ENCODE assay signal across 17 cellular contexts in genomic region chr5:107391787-107392186, GRCh38.
A peak's percentile ranks its signal among the peaks of the same experiment; 100 is the strongest.
DNase-seq lines count a peak whose midpoint lies in the region; ATAC-seq, FAIRE-seq and TF ChIP-seq lines count a peak whose summit lies in the region.
"Had no signal": no experiment of that assay in that cellular context is flagged by ENCODE, and none has a peak within 500 bp of the region (broad histone marks: within the 10 kb centered on the region; RNA-seq: fewer than 3 reads in every experiment).

No MANE protein-coding gene starts in this region.

- H3K27me3 Mint-ChIP-seq in Calu3 (ENCODE audit: unreplicated experiment): no peaks in the 10 kb centered on the region
- H3K27me3 Mint-ChIP-seq in glutamatergic neuron (ENCODE audit: unreplicated experiment): peaks cover 4% of the 10 kb centered on the region

- peaks cover 85% of the 10 kb centered on the region for H3K4me1 ChIP-seq in OCI-LY1 (ENCODE audit: insufficient read depth, low read length, severe bottlenecking)
- H3K4me1 ChIP-seq in H1 (replicated peaks in 1 of 4; ENCODE audit: control insufficient read depth in 3 of 4, insufficient read depth in 4 of 4, low read length in 3 of 4): peaks cover 0 to 9% (median 4%) of the 10 kb centered on the region in 4 experiments; a peak in 4 of 7 replicates

- H4K91ac ChIP-seq in H1 (replicated peaks; ENCODE audit: insufficient read length, low read length): no peak overlapping the region

- no peak overlapping the region for H3K23ac ChIP-seq in H1 (ENCODE audit: insufficient read length)

- no peak overlapping the region for H2BK15ac ChIP-seq in H1 (ENCODE audit: low read length)

- no peak overlapping the region for H2BK5ac ChIP-seq in H1 (ENCODE audit: low read depth, low read length)

- H3K9ac ChIP-seq in OCI-LY1 (ENCODE audit: low read length): no peak overlapping the region
- H3K9ac ChIP-seq in H1 (replicated peaks in 1 of 4; ENCODE audit: extremely low read depth in 1 of 4, low read depth in 3 of 4, low read length in 3 of 4): no peak overlapping the region
- H3K9ac ChIP-seq: GM23248, KMS-11 had no signal

- H3K27me3 ChIP-seq in OCI-LY1 (ENCODE audit: insufficient read depth, low read length): no peaks in the 10 kb centered on the region
- H3K27me3 ChIP-seq in H1 (replicated peaks in 1 of 4; ENCODE audit: control insufficient read depth in 3 of 4, extremely low read depth in 1 of 4, insufficient read depth in 3 of 4, low read length in 3 of 4): no peaks in the 10 kb centered on the region

- no peak for TF ChIP-seq RAD21 in H1 (IDR thresholded peaks at IDR 0.05 in 1 of 2, conservative IDR thresholded peaks at IDR 0.05 in 1 of 2; ENCODE audit: low read depth in 2 of 2, low read length in 2 of 2)

- intact Hi-C loops in Calu3 (cut with micrococcal nuclease; ENCODE audit: unreplicated experiment): no loop called here

- no peaks in the 10 kb centered on the region for H3F3A ChIP-seq in OCI-LY1 (ENCODE audit: insufficient read depth, low read length)

- H2BK120ac ChIP-seq in H1 (replicated peaks; ENCODE audit: low read depth, low read length): no peak overlapping the region

- H3K27ac Mint-ChIP-seq in Calu3 (ENCODE audit: unreplicated experiment) (peak overlapping the region; percentile 57), glutamatergic neuron (ENCODE audit: unreplicated experiment) (no peak overlapping the region)
- H3K27ac Mint-ChIP-seq: CD8-positive, alpha-beta T cell; HFFc6 had no signal

- H3K4me3 ChIP-seq in OCI-LY1 (ENCODE audit: low read depth, low read length, poor library complexity, severe bottlenecking) (no peak overlapping the region), H1 (ENCODE audit: extremely low read depth in 1 of 4, insufficient read depth in 2 of 4, low read depth in 3 of 4, low read length in 4 of 4) (no peak overlapping the region)
- H3K4me3 ChIP-seq: GM23248 had no signal

- no peak for ATAC-seq in GM18907 (IDR thresholded peaks at IDR 0.05; ENCODE audit: unreplicated experiment)
- ATAC-seq: CD8-positive, alpha-beta T cell; HCT116 had no signal

- H4K8ac ChIP-seq in H1 (ENCODE audit: extremely low read depth, insufficient read depth, low read length): no peak overlapping the region

- peak overlapping the region; percentile 34 for H3K27ac ChIP-seq in OCI-LY1 (ENCODE audit: low read depth, low read length, poor library complexity, severe bottlenecking)
- H3K27ac ChIP-seq in H1 (ENCODE audit: low read depth, low read length): no peak overlapping the region
- H3K27ac ChIP-seq: GM23248, KMS-11 had no signal

- H4K20me1 ChIP-seq in OCI-LY1 (ENCODE audit: insufficient read depth, low read length): no peaks in the 10 kb centered on the region
- no peaks in the 10 kb centered on the region for H4K20me1 ChIP-seq in H1 (replicated peaks in 1 of 2; ENCODE audit: control insufficient read depth in 1 of 2, insufficient read depth in 2 of 2, low read length in 2 of 2)

- H2AFZ ChIP-seq in OCI-LY1 (ENCODE audit: low read length): no peak overlapping the region
- no peak overlapping the region for H2AFZ ChIP-seq in H1 (ENCODE audit: low read length)
- H2AFZ ChIP-seq: GM23248 had no signal

- no peak for TF ChIP-seq EP300 in H1 (IDR thresholded peaks at IDR 0.05; ENCODE audit: borderline replicate concordance in 1 of 2, low read depth in 2 of 2, low read length in 2 of 2)

- H3K4me3 Mint-ChIP-seq in Calu3 (ENCODE audit: low read depth, unreplicated experiment): no peak overlapping the region
- no peak overlapping the region for H3K4me3 Mint-ChIP-seq in glutamatergic neuron (ENCODE audit: unreplicated experiment)
- H3K4me3 Mint-ChIP-seq: CD8-positive, alpha-beta T cell; HFFc6 had no signal

- no peaks in the 10 kb centered on the region for H3K9me2 ChIP-seq in OCI-LY1 (ENCODE audit: low read depth, low read length)

- H3K18ac ChIP-seq in H1 (ENCODE audit: extremely low read depth, low read length): no peak overlapping the region

- TF ChIP-seq POLR2A in H1 (IDR thresholded peaks at IDR 0.05; ENCODE audit: control extremely low read depth in 1 of 2, low read depth in 2 of 2, low read length in 2 of 2): no peak

- H3K36me3 ChIP-seq in OCI-LY1 (ENCODE audit: insufficient read depth, low read length) (peaks cover 8% of the 10 kb centered on the region; the same call in 1 of the 2 replicates), H1 (ENCODE audit: control insufficient read depth in 2 of 4, insufficient read depth in 4 of 4, low read length in 3 of 4) (no peaks in the 10 kb centered on the region)

- H3K79me2 ChIP-seq in OCI-LY1 (ENCODE audit: insufficient read depth, low read length) (no peaks in the 10 kb centered on the region), H1 (ENCODE audit: control insufficient read depth in 1 of 2, insufficient read depth in 2 of 2, low read length in 2 of 2) (no peaks in the 10 kb centered on the region)

- H3K14ac ChIP-seq in H1 (ENCODE audit: insufficient read length): no peak overlapping the region

- peaks cover 45% of the 10 kb centered on the region for H3K36me3 Mint-ChIP-seq in Calu3 (ENCODE audit: insufficient read depth, unreplicated experiment)
- H3K36me3 Mint-ChIP-seq in glutamatergic neuron (ENCODE audit: unreplicated experiment): no peaks in the 10 kb centered on the region
- H3K36me3 Mint-ChIP-seq: CD8-positive, alpha-beta T cell had no signal

- H4K5ac ChIP-seq in H1 (ENCODE audit: insufficient read length, low read depth, low read length): no peak overlapping the region

- TF ChIP-seq CTCF in Calu3 (IDR thresholded peaks at IDR 0.05; ENCODE audit: unreplicated experiment): no peak
- no peak for TF ChIP-seq CTCF in OCI-LY1 (IDR thresholded peaks at IDR 0.05; ENCODE audit: low read length)
- TF ChIP-seq CTCF in H1 (IDR thresholded peaks at IDR 0.05; ENCODE audit: control extremely low read depth in 1 of 3, insufficient read depth in 1 of 3, low read depth in 1 of 3, low read length in 3 of 3): no peak
- no peak for TF ChIP-seq CTCF in glutamatergic neuron (IDR thresholded peaks at IDR 0.05; ENCODE audit: partially characterized antibody, unreplicated experiment)

- no peak overlapping the region for H3K4ac ChIP-seq in H1 (replicated peaks; ENCODE audit: insufficient read length, low read depth, low read length)

- no peak overlapping the region for H2AK5ac ChIP-seq in H1 (ENCODE audit: low read depth, low read length)

- H3K79me1 ChIP-seq in H1 (ENCODE audit: low read depth, low read length): no peaks in the 10 kb centered on the region; the same call in 1 of the 2 replicates

- CTCF ChIA-PET in Calu3 (lab: Charles Lee): interaction anchor here (0.5 to 1.5 kb wide), 4 partner anchors 12 to 40 kb away, joined by 3 to 5 read pairs (median 4); no protein-coding TSS in a partner anchor
- CTCF ChIA-PET in H1 (lab: Charles Lee; ENCODE audit: partially characterized antibody): interaction anchor here (1.1 to 1.6 kb wide), 2 partner anchors 8 to 936 kb away, joined by 3 to 4 read pairs; no protein-coding TSS in a partner anchor

- H3K9me3 Mint-ChIP-seq in Calu3 (ENCODE audit: low read depth, unreplicated experiment): no peaks in the 10 kb centered on the region
- H3K9me3 Mint-ChIP-seq in glutamatergic neuron (ENCODE audit: unreplicated experiment): peaks cover 3% of the 10 kb centered on the region
- H3K9me3 Mint-ChIP-seq: CD8-positive, alpha-beta T cell; HFFc6 had no signal

- H3K9me3 ChIP-seq in OCI-LY1 (ENCODE audit: low read length) (no peaks in the 10 kb centered on the region), H1 (ENCODE audit: insufficient read depth in 2 of 2, low read depth in 1 of 2, low read length in 1 of 2) (no peaks in the 10 kb centered on the region)

- H3K23me2 ChIP-seq in H1 (ENCODE audit: low read depth, low read length): no peaks in the 10 kb centered on the region; the same call in 1 of the 2 replicates

- H3K4me2 ChIP-seq in OCI-LY1 (ENCODE audit: low read length) (no peak overlapping the region), H1 (ENCODE audit: insufficient read depth in 1 of 2, low read depth in 2 of 2, low read length in 2 of 2) (no peak overlapping the region)
- H3K4me2 ChIP-seq: KMS-11 had no signal

- H2BK20ac ChIP-seq in H1 (ENCODE audit: low read length): no peak overlapping the region

- no peak for DNase-seq in Calu3
- DNase-seq in H1 (ENCODE audit: low read depth in 1 of 2, low spot score in 2 of 2): no peak
- DNase-seq in DMS53 (lab: John Stamatoyannopoulos, UW): no peak
- no peak for DNase-seq in glutamatergic neuron
- DNase-seq in NCI-H774 (lab: John Stamatoyannopoulos, UW): no peak
- DNase-seq: AML-193; CD8-positive, alpha-beta T cell; DMS 273 treated with DMSO at 0.1 percent for 48 hours; GM23248; H7; HFFc6 had no signal

- peaks cover 63% of the 10 kb centered on the region for H3K4me1 Mint-ChIP-seq in Calu3 (ENCODE audit: low read depth, unreplicated experiment)
- peaks cover 41% of the 10 kb centered on the region for H3K4me1 Mint-ChIP-seq in glutamatergic neuron (ENCODE audit: low read depth, unreplicated experiment)

- H2BK12ac ChIP-seq in H1 (ENCODE audit: low read depth, low read length): no peak overlapping the region

- POLR2A ChIA-PET in H1 (lab: Charles Lee; ENCODE audit: partially characterized antibody): interaction anchor here (1.3 kb wide), 1 partner anchor 12 kb away, joined by 3 read pairs; no protein-coding TSS in a partner anchor

- no peak for FAIRE-seq in H1 (lab: Jason Lieb, UNC)
- FAIRE-seq: A204.1, G401.6 had no signal

- 86% methylated on average over 5 of the region's 5 CpGs; no CpG with 5 or more reads in 1 of the 2 experiments for WGBS in H1 (ENCODE audit: extremely low coverage in 1 of 2, insufficient coverage in 1 of 2, insufficient read length in 1 of 2, insufficient replicate concordance in 2 of 2, low coverage in 1 of 2, low lambda C conversion rate in 2 of 2, missing lambda C conversion rate in 1 of 2), 2 experiments

- no TSS peak for BruUV-seq in Calu3 (replicated peaks; lab: Mats Ljungman, UMichigan)

- H3K56ac ChIP-seq in H1 (replicated peaks; ENCODE audit: insufficient read length, low read depth, low read length): no peak overlapping the region

TF ChIP-seq in H1, 55 proteins besides CTCF, POLR2A, EP300 and RAD21:
- no peak for TF ChIP-seq NRF1 (IDR thresholded peaks at IDR 0.05; ENCODE audit: low read depth, low read length)
- peak; percentile 52; the same call in 1 of the 2 replicates for TF ChIP-seq MAFK (IDR thresholded peaks at IDR 0.05; ENCODE audit: low read depth, low read length)
- peak; percentile 81 for TF ChIP-seq BACH1 (IDR thresholded peaks at IDR 0.05; ENCODE audit: low read length)
TF ChIP-seq in H1: peak in this region for 2.
